In the genomic region with DNA sequence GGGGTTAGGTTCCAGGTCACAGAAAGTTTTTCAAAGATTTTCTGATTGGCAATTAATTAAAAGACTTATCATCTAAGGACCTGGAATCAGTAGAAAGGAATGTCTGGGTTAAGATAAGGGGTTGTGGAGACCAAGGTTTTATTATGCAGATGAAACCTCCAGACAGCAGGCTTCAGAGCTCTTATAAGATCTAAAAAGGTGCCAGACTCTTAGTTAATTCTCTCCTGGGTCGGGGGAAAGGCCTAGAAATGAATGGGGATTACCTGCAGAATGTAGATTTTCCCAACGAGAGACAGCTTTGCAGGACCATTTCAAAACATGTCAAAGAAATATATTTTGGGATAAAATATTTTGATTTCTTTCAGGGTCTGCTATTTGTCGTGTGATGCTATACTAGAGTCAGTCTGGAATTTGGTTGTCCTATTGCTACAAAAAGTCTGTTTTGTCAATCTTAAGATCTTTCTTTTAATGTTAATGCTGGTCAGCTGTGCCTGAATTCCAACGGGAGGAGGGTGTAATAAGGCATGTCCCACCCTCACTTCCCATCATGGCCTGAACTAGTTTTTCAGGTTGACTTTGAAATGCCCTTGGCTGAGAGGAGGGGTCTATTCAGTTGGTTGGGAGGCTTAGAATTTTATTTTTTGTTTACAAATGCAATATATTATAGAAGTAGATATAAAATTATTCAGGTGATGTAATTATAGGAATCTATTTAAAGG, we compare ENCODE assay signal across 21 cellular contexts. TPM values are rescaled to one million over a fixed set of nuclear protein-coding genes. Genes with fewer than 3 reads are reported as not detected.
A peak's percentile ranks its signal among the peaks of the same experiment; 100 is the strongest.
DNase-seq lines count a peak whose midpoint lies in the region; ATAC-seq and TF ChIP-seq lines count a peak whose summit lies in the region.
"Had no signal": no experiment of that assay in that cellular context is flagged by ENCODE, and none has a peak within 500 bp of the region (broad histone marks: within the 10 kb centered on the region; RNA-seq: fewer than 3 reads in every experiment).

No MANE protein-coding gene starts in this region.

- DNase-seq in astrocyte of the hippocampus (ENCODE audit: low read depth, low spot score) (peak; percentile 19), type B pancreatic cell (ENCODE audit: extremely low spot score, unreplicated experiment) (no peak), HuH-7.5 (ENCODE audit: low spot score) (no peak), medulla oblongata (ENCODE audit: extremely low spot score) (no peak)
- DNase-seq: CD8-positive, alpha-beta T cell; COR-L47; DMS153; DMS79 treated with DMSO at 0.1 percent for 48 hours; EL; GDM1; GM23248; HCEC 1CT; HFFc6 had no signal

- H3K27ac ChIP-seq in HUES48 (ENCODE audit: low read depth, low read length) = peak overlapping the region; percentile 79
- H3K27ac ChIP-seq in iPS-20b (ENCODE audit: low read length) = no peak overlapping the region
- H3K27ac ChIP-seq: A549, GM23248, HL-60, KMS-11 had no signal

- H3K4me1 ChIP-seq in HUES48 (ENCODE audit: control insufficient read depth, insufficient read depth, low read length) (peaks cover 20% of the 10 kb centered on the region), iPS-20b (ENCODE audit: insufficient read depth, low read length) (peaks cover 16% of the 10 kb centered on the region; the same call in 1 of the 2 replicates)
- H3K4me1 ChIP-seq: A549 had no signal

- no peaks in the 10 kb centered on the region for H3K9me3 ChIP-seq in HUES48 (ENCODE audit: control insufficient read depth, insufficient read depth, low read length)
- H3K9me3 ChIP-seq in iPS-20b (ENCODE audit: insufficient read depth, low read depth, low read length) = no peaks in the 10 kb centered on the region
- H3K9me3 ChIP-seq: A549 had no signal

- H3K36me3 ChIP-seq in HUES48 (ENCODE audit: control insufficient read depth, insufficient read depth, low read length) (no peaks in the 10 kb centered on the region), iPS-20b (ENCODE audit: insufficient read depth, low read depth, low read length) (no peaks in the 10 kb centered on the region)

- H3K9ac ChIP-seq in HUES48 (ENCODE audit: low read depth, low read length) (no peak overlapping the region), iPS-20b (ENCODE audit: low read depth, low read length) (no peak overlapping the region)
- H3K9ac ChIP-seq: GM23248, KMS-11 had no signal

- no peaks in the 10 kb centered on the region for H3K9me3 Mint-ChIP-seq in type B pancreatic cell
- H3K9me3 Mint-ChIP-seq: CD8-positive, alpha-beta T cell; HFFc6 had no signal

- H3K4me3 Mint-ChIP-seq in type B pancreatic cell = peak overlapping the region; percentile 49
- H3K4me3 Mint-ChIP-seq: CD14-positive monocyte; CD8-positive, alpha-beta T cell; HFFc6 had no signal

- no peak for TF ChIP-seq CTCF in type B pancreatic cell (conservative IDR thresholded peaks at IDR 0.05)

- H3K27me3 ChIP-seq in HUES48 (ENCODE audit: control insufficient read depth, insufficient read depth, low read length) (no peaks in the 10 kb centered on the region), iPS-20b (ENCODE audit: insufficient read depth, low read length) (no peaks in the 10 kb centered on the region)

- peaks cover 4% of the 10 kb centered on the region for H3K4me1 Mint-ChIP-seq in type B pancreatic cell (ENCODE audit: unreplicated experiment)

- ATAC-seq in GM19328 (IDR thresholded peaks at IDR 0.05; ENCODE audit: unreplicated experiment) (no peak), HG02884 (IDR thresholded peaks at IDR 0.05; ENCODE audit: unreplicated experiment) (no peak)
- ATAC-seq: A549; CD8-positive, alpha-beta T cell had no signal

- no peaks in the 10 kb centered on the region for H3K27me3 Mint-ChIP-seq in type B pancreatic cell

- peak overlapping the region; percentile 77 for H3K27ac Mint-ChIP-seq in type B pancreatic cell
- H3K27ac Mint-ChIP-seq: CD14-positive monocyte; CD8-positive, alpha-beta T cell; HFFc6 had no signal

- H3K36me3 Mint-ChIP-seq in type B pancreatic cell = no peaks in the 10 kb centered on the region
- H3K36me3 Mint-ChIP-seq: CD14-positive monocyte; CD8-positive, alpha-beta T cell had no signal

- H3K4me3 ChIP-seq in HUES48 (ENCODE audit: low read depth, low read length) (no peak overlapping the region), iPS-20b (ENCODE audit: low read length) (peak overlapping the region; percentile 16; the same call in 1 of the 2 replicates)
- H3K4me3 ChIP-seq: A549, GM23248 had no signal

RNA-seq across cellular contexts. Expression of a gene that starts 15.8 kb away (rescaled TPM):
- total RNA-seq in type B pancreatic cell (ENCODE audit: low replicate concordance) = 25.5 and 65.1 TPM in 2 replicates
- total RNA-seq: CD8-positive, alpha-beta T cell had no signal
